Comparison of ENCODE assay signal across 7 cellular contexts in genomic region chr2:238462782-238463396, GRCh38. TPM values are rescaled to one million over a fixed set of nuclear protein-coding genes. Genes with fewer than 3 reads are reported as not detected.
DNase-seq lines count a peak whose midpoint lies in the region; ATAC-seq and FAIRE-seq lines count a peak whose summit lies in the region.

No MANE protein-coding gene starts in this region.

- DNase-seq in GF-D8 (lab: John Stamatoyannopoulos, UW) (peak; percentile 9), NOMO-1 treated with dmso at 0.1 percent for 144 hours (lab: John Stamatoyannopoulos, UW; ENCODE audit: unreplicated experiment) (peak; percentile 29), myocyte (ENCODE audit: low read depth) (peak; percentile 54)
- no peak for DNase-seq in stimulated activated CD8-positive, alpha-beta memory T cell treated with anti-CD3 and anti-CD28 coated beads, Interleukin-4, amount 100 ng/mL, for 48 hours

- ATAC-seq in HG03439 (IDR thresholded peaks at IDR 0.05; ENCODE audit: unreplicated experiment) (peak; percentile 53), HG03159 (IDR thresholded peaks at IDR 0.05; ENCODE audit: unreplicated experiment) (no peak)

- FAIRE-seq in colon (lab: Jason Lieb, UNC), result peak; percentile 60

RNA-seq across cellular contexts. Expression of gene ASB1, which starts 36.2 kb away (rescaled TPM):
- total RNA-seq in myocyte, result 55.5 and 70.7 TPM in 2 replicates
- polyA plus RNA-seq in myocyte (2012), result 77.6 TPM
